Comparison of ENCODE assay signal across 19 cellular contexts in genomic region chr16:69534720-69535119, GRCh38. TPM values are rescaled to one million over a fixed set of nuclear protein-coding genes. Genes with fewer than 3 reads are reported as not detected.
DNase-seq lines count a peak whose midpoint lies in the region; ATAC-seq and TF ChIP-seq lines count a peak whose summit lies in the region.
"Had no signal": no experiment of that assay in that cellular context is flagged by ENCODE, and none has a peak within 500 bp of the region (broad histone marks: within the 10 kb centered on the region; RNA-seq: fewer than 3 reads in every experiment).

No MANE protein-coding gene starts in this region.

- CTCF ChIA-PET in Panc1 (lab: Charles Lee), result no interaction called here

- H3K27ac Mint-ChIP-seq in activated naive CD8-positive, alpha-beta T cell treated with anti-CD3 and anti-CD28 coated beads, Interleukin-2, amount 50 U/mL, for 24 hours, result peak overlapping the region; percentile 79
- no peak overlapping the region for H3K27ac Mint-ChIP-seq in activated naive CD8-positive, alpha-beta T cell treated with anti-CD3 and anti-CD28 coated beads for 36 hours
- H3K27ac Mint-ChIP-seq in endodermal cell (peak overlapping the region; percentile 20), osteocyte (ENCODE audit: unreplicated experiment) (peak overlapping the region; percentile 31)
- H3K27ac Mint-ChIP-seq: CD8-positive, alpha-beta T cell had no signal

- peak overlapping the region; percentile 34 for H3K4me3 Mint-ChIP-seq in activated naive CD8-positive, alpha-beta T cell treated with anti-CD3 and anti-CD28 coated beads, Interleukin-2, amount 50 U/mL, for 24 hours
- H3K4me3 Mint-ChIP-seq in activated naive CD8-positive, alpha-beta T cell treated with anti-CD3 and anti-CD28 coated beads for 36 hours, result no peak overlapping the region
- H3K4me3 Mint-ChIP-seq in endodermal cell (no peak overlapping the region), osteocyte (ENCODE audit: unreplicated experiment) (no peak overlapping the region)
- H3K4me3 Mint-ChIP-seq: CD8-positive, alpha-beta T cell had no signal

- no peak overlapping the region for H3K9ac ChIP-seq in endodermal cell (ENCODE audit: extremely low read depth, low read length, poor library complexity, severe bottlenecking)
- H3K9ac ChIP-seq: BLaER1 had no signal

- TF ChIP-seq CTCF in Panc1 (IDR thresholded peaks at IDR 0.05), result no peak
- no peak for TF ChIP-seq CTCF in endodermal cell (conservative IDR thresholded peaks at IDR 0.05)
- no peak for TF ChIP-seq CTCF in osteocyte (IDR thresholded peaks at IDR 0.05)
- no peak for TF ChIP-seq CTCF in heart left ventricle (IDR thresholded peaks at IDR 0.05)
- no peak for TF ChIP-seq CTCF in BE2C (IDR thresholded peaks at IDR 0.05; ENCODE audit: low read depth, low read length)

- H3K36me3 ChIP-seq in Panc1 (ENCODE audit: control insufficient read depth, insufficient read depth, low read length) (no peaks in the 10 kb centered on the region), endodermal cell (ENCODE audit: control insufficient read depth, insufficient read depth, low read length) (no peaks in the 10 kb centered on the region), heart left ventricle (no peaks in the 10 kb centered on the region), BE2C (no peaks in the 10 kb centered on the region)
- H3K36me3 ChIP-seq: BLaER1, SJCRH30 had no signal

- no peak overlapping the region for H3K4me3 ChIP-seq in Panc1 (ENCODE audit: low read depth in 2 of 2, low read length in 2 of 2)
- no peak overlapping the region for H3K4me3 ChIP-seq in endodermal cell (ENCODE audit: low read length)
- H3K4me3 ChIP-seq in heart left ventricle, result no peak overlapping the region
- no peak overlapping the region for H3K4me3 ChIP-seq in BE2C (ENCODE audit: low read depth, low read length)
- H3K4me3 ChIP-seq: BLaER1, GM12878, SJCRH30 had no signal

- H3K27ac ChIP-seq in Panc1 (ENCODE audit: low read length), result peak overlapping the region; percentile 61; the same call in 1 of the 2 replicates
- H3K27ac ChIP-seq in endodermal cell (ENCODE audit: low read depth, low read length), result no peak overlapping the region
- H3K27ac ChIP-seq in heart left ventricle, result no peak overlapping the region
- H3K27ac ChIP-seq: BLaER1, SJCRH30 had no signal

- peaks cover 32% of the 10 kb centered on the region for H3K4me1 ChIP-seq in Panc1 (ENCODE audit: control insufficient read depth, insufficient read depth, low read length)
- H3K4me1 ChIP-seq in endodermal cell (ENCODE audit: control insufficient read depth, insufficient read depth, low read length), result peaks cover 4% of the 10 kb centered on the region
- peaks cover 0 to 30% (median 0%) of the 10 kb centered on the region in 12 donors for H3K4me1 ChIP-seq in heart left ventricle
- H3K4me1 ChIP-seq in BE2C, result peaks cover 17% of the 10 kb centered on the region

- no peaks in the 10 kb centered on the region for H3K9me3 Mint-ChIP-seq in activated naive CD8-positive, alpha-beta T cell treated with anti-CD3 and anti-CD28 coated beads, Interleukin-2, amount 50 U/mL, for 24 hours
- H3K9me3 Mint-ChIP-seq in activated naive CD8-positive, alpha-beta T cell treated with anti-CD3 and anti-CD28 coated beads for 36 hours, result no peaks in the 10 kb centered on the region
- H3K9me3 Mint-ChIP-seq in endodermal cell (no peaks in the 10 kb centered on the region), osteocyte (ENCODE audit: unreplicated experiment) (no peaks in the 10 kb centered on the region)
- H3K9me3 Mint-ChIP-seq: CD8-positive, alpha-beta T cell had no signal

- DNase-seq in activated naive CD8-positive, alpha-beta T cell treated with anti-CD3 and anti-CD28 coated beads, Interleukin-2, amount 50 U/mL, for 24 hours, result no peak
- no peak for DNase-seq in activated naive CD8-positive, alpha-beta T cell treated with anti-CD3 and anti-CD28 coated beads for 36 hours
- DNase-seq in Panc1 (ENCODE audit: low read depth, low spot score) (no peak), endodermal cell (no peak), osteocyte (ENCODE audit: extremely low spot score, unreplicated experiment) (no peak), heart left ventricle (no peak), DMS 273 (lab: John Stamatoyannopoulos, UW; ENCODE audit: unreplicated experiment) (no peak), BE2C (no peak)
- DNase-seq: Calu3; CD8-positive, alpha-beta T cell; DMS53; KBM-7; NCI-H187; NCI-H226; NCI-H526; PC-3; SJCRH30 had no signal

- WGBS in endodermal cell (ENCODE audit: insufficient coverage in 1 of 2, insufficient read length in 1 of 2), 2 experiments, result 83 to 95% methylated on average over 3 of the region's 3 CpGs
- WGBS in heart left ventricle, 4 donors, result 88 to 97% (median 95%) methylated on average over 3 of the region's 3 CpGs

- H3K9me3 ChIP-seq in Panc1 (ENCODE audit: control insufficient read depth, insufficient read depth, low read depth, low read length) (no peaks in the 10 kb centered on the region), endodermal cell (ENCODE audit: control insufficient read depth, low read length) (no peaks in the 10 kb centered on the region), heart left ventricle (no peaks in the 10 kb centered on the region), BE2C (no peaks in the 10 kb centered on the region)
- H3K9me3 ChIP-seq: BLaER1, SJCRH30 had no signal

- H3K27me3 Mint-ChIP-seq in activated naive CD8-positive, alpha-beta T cell treated with anti-CD3 and anti-CD28 coated beads, Interleukin-2, amount 50 U/mL, for 24 hours, result peaks cover 2% of the 10 kb centered on the region
- peaks cover 5% of the 10 kb centered on the region for H3K27me3 Mint-ChIP-seq in activated naive CD8-positive, alpha-beta T cell treated with anti-CD3 and anti-CD28 coated beads for 36 hours
- H3K27me3 Mint-ChIP-seq in endodermal cell (ENCODE audit: insufficient read depth) (no peaks in the 10 kb centered on the region), osteocyte (ENCODE audit: unreplicated experiment) (no peaks in the 10 kb centered on the region)

- H3K4me1 Mint-ChIP-seq in activated naive CD8-positive, alpha-beta T cell treated with anti-CD3 and anti-CD28 coated beads, Interleukin-2, amount 50 U/mL, for 24 hours, result peaks cover 52% of the 10 kb centered on the region
- H3K4me1 Mint-ChIP-seq in activated naive CD8-positive, alpha-beta T cell treated with anti-CD3 and anti-CD28 coated beads for 36 hours, result peaks cover 35% of the 10 kb centered on the region
- H3K4me1 Mint-ChIP-seq in endodermal cell, result peaks cover 31% of the 10 kb centered on the region
- peaks cover 49% of the 10 kb centered on the region for H3K4me1 Mint-ChIP-seq in osteocyte (ENCODE audit: unreplicated experiment)

- intact Hi-C loops in Panc1 (cut with micrococcal nuclease; ENCODE audit: unreplicated experiment), result no loop called here
- intact Hi-C loops in heart left ventricle (cut with DNase I), result loop anchor here in 1 of 10 donors (10.0 kb wide), 1 partner anchor 50 kb away; no protein-coding TSS in a partner anchor

- H3K27me3 ChIP-seq in Panc1 (ENCODE audit: control insufficient read depth, insufficient read depth, low read length) (no peaks in the 10 kb centered on the region), endodermal cell (ENCODE audit: control insufficient read depth, insufficient read depth, low read length, poor library complexity, severe bottlenecking) (no peaks in the 10 kb centered on the region), heart left ventricle (peaks cover 0 to 4% (median 0%) of the 10 kb centered on the region in 9 donors), BE2C (no peaks in the 10 kb centered on the region)
- H3K27me3 ChIP-seq: BLaER1, SJCRH30 had no signal

- POLR2A ChIA-PET in Panc1 (lab: Charles Lee), result no interaction called here

- no peak for TF ChIP-seq POLR2A in heart left ventricle (IDR thresholded peaks at IDR 0.05)

- no TSS peak for BruUV-seq in Panc1 (replicated peaks; lab: Mats Ljungman, UMichigan)

- in situ Hi-C loops in Panc1 (cut with HindIII; ENCODE audit: low pct_unique_long_range_greater_than_20kb, low sequenced_read_pairs), result no loop called here

- ATAC-seq in activated naive CD8-positive, alpha-beta T cell treated with anti-CD3 and anti-CD28 coated beads, Interleukin-2, amount 50 U/mL, for 24 hours, result no peak
- no peak for ATAC-seq in Panc1
- ATAC-seq in heart left ventricle, result no peak
- ATAC-seq: CD8-positive, alpha-beta T cell; GM12878; PC-3 had no signal

- no peaks in the 10 kb centered on the region for H3K36me3 Mint-ChIP-seq in activated naive CD8-positive, alpha-beta T cell treated with anti-CD3 and anti-CD28 coated beads, Interleukin-2, amount 50 U/mL, for 24 hours (ENCODE audit: low read depth)
- peaks cover 3% of the 10 kb centered on the region for H3K36me3 Mint-ChIP-seq in activated naive CD8-positive, alpha-beta T cell treated with anti-CD3 and anti-CD28 coated beads for 36 hours
- H3K36me3 Mint-ChIP-seq in endodermal cell (ENCODE audit: low read depth) (no peaks in the 10 kb centered on the region), osteocyte (ENCODE audit: unreplicated experiment) (no peaks in the 10 kb centered on the region)
- H3K36me3 Mint-ChIP-seq: CD8-positive, alpha-beta T cell had no signal

RNA-seq across cellular contexts. Expression of gene NFAT5, which starts 31.0 kb away (rescaled TPM):
- 10 to 100 TPM; 26.1 to 26.3 TPM for total RNA-seq in activated naive CD8-positive, alpha-beta T cell treated with anti-CD3 and anti-CD28 coated beads for 36 hours
- total RNA-seq in Panc1 (2021; ENCODE audit: unreplicated experiment) (57.0 TPM), endodermal cell (10 to 100 TPM; 38.8 to 40.3 TPM), osteocyte (55.0 and 57.3 TPM in 2 replicates), heart left ventricle (10 to 100 TPM; 13.6 to 30.5 (median 23.9) TPM)
- polyA plus RNA-seq in Panc1 (2012; ENCODE audit: insufficient read length), result 6.0 TPM
- 16.0 TPM for polyA plus RNA-seq in endodermal cell (2013, experiment 1 of 2)
- 18.5 TPM for polyA plus RNA-seq in endodermal cell (2013, experiment 2 of 2)
- polyA plus RNA-seq in heart left ventricle, result 1 to 10 TPM; 4.9 to 5.8 TPM
- polyA plus RNA-seq in BE2C (2012; ENCODE audit: insufficient read depth, insufficient read length, low read depth), result 6.2 TPM
